In the genomic region with DNA sequence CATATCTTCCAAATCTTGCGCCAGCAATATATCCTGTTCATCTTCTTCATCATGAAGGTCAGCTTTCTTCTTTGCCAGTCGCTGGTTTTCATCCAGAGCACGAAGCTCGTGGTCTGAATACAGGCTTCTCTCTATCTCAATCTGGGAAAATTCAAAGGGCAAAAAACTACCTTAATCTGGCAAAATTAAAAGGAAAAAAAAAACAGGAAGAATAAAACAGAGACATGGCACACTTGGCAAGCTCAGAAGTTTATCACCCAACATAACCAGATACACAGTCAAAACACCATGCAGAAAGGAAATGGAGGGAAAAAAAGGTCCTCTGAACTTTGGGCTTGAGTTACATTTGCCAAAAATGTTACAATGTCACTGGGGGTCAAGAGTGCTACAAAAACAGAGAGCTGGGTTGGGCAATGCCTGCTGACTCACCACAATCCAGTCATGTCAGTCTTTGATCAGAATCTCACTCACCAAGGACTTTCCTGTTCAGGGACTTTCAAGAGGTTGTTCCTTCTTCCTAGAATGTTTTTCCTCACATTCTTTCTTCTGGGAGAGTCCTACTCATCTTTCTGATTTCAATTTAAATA, we compare ENCODE assay signal across 8 cellular contexts. TPM values are rescaled to one million over a fixed set of nuclear protein-coding genes. Genes with fewer than 3 reads are reported as not detected.
DNase-seq lines count a peak whose midpoint lies in the region; ATAC-seq, FAIRE-seq and TF ChIP-seq lines count a peak whose summit lies in the region.

No MANE protein-coding gene starts in this region.

- intact Hi-C loops in ascending aorta (cut with DNase I): loop anchor here (2.0 kb wide), 1 partner anchor 155 kb away; a partner anchor contains a TSS

- peaks cover 28% of the 10 kb centered on the region for H3K4me1 Mint-ChIP-seq in activated naive CD4-positive, alpha-beta T cell treated with anti-CD3 and anti-CD28 coated beads, Interleukin-2, amount 50 U/mL, for 24 hours
- H3K4me1 Mint-ChIP-seq in T-helper 2 cell treated with Interferon-gamma antibody and Interleukin-4, amounts not matched to agents 5 μg/mL and 100 μg/mL, for 36 hours (ENCODE audit: low read depth): peaks cover 21% of the 10 kb centered on the region

- DNase-seq in activated naive CD4-positive, alpha-beta T cell treated with Interleukin-2 at 50 U/mL for 16 hours: no peak
- peak; percentile 53 for DNase-seq in T-helper 2 cell treated with Interferon-gamma antibody and Interleukin-4, amounts not matched to agents 5 μg/mL and 100 μg/mL, for 36 hours (ENCODE audit: low spot score)
- DNase-seq in fibroblast of villous mesenchyme (ENCODE audit: low read depth) (peak; percentile 54), GM12891 (ENCODE audit: insufficient read length, low spot score) (no peak), ascending aorta (ENCODE audit: low spot score in 2 of 2) (no peak)

- peak overlapping the region; percentile 93 for H3K4me3 Mint-ChIP-seq in activated naive CD4-positive, alpha-beta T cell treated with anti-CD3 and anti-CD28 coated beads, Interleukin-2, amount 50 U/mL, for 24 hours
- peak overlapping the region; percentile 95 for H3K4me3 Mint-ChIP-seq in T-helper 2 cell treated with Interferon-gamma antibody and Interleukin-4, amounts not matched to agents 5 μg/mL and 100 μg/mL, for 36 hours

- H3K4me3 ChIP-seq in fibroblast of villous mesenchyme (ENCODE audit: low read depth, low read length) (no peak overlapping the region), stomach smooth muscle (ENCODE audit: low read length in 2 of 2) (peak overlapping the region; percentile 95 to 99), ascending aorta (peak overlapping the region in 1 of 2 donors; percentile 90)

- H3K27ac Mint-ChIP-seq in activated naive CD4-positive, alpha-beta T cell treated with anti-CD3 and anti-CD28 coated beads, Interleukin-2, amount 50 U/mL, for 24 hours: peak overlapping the region; percentile 83
- no peak overlapping the region for H3K27ac Mint-ChIP-seq in T-helper 2 cell treated with Interferon-gamma antibody and Interleukin-4, amounts not matched to agents 5 μg/mL and 100 μg/mL, for 36 hours

- H3K36me3 ChIP-seq in stomach smooth muscle (ENCODE audit: control insufficient read depth in 2 of 2, insufficient read depth in 2 of 2, low read length in 2 of 2) (peaks cover 19 to 27% of the 10 kb centered on the region in 2 donors), ascending aorta (peaks cover 23 to 40% of the 10 kb centered on the region in 2 donors)

- TF ChIP-seq CTCF in fibroblast of villous mesenchyme (IDR thresholded peaks at IDR 0.05; ENCODE audit: insufficient read depth, low read depth, low read length) (no peak), ascending aorta (IDR thresholded peaks at IDR 0.05) (no peak)

- H3K9me3 ChIP-seq in stomach smooth muscle (ENCODE audit: control insufficient read depth in 2 of 2, low read length in 2 of 2): no peaks in the 10 kb centered on the region
- no peaks in the 10 kb centered on the region for H3K9me3 ChIP-seq in ascending aorta

- H3K9ac ChIP-seq in stomach smooth muscle (ENCODE audit: low read length in 2 of 2): no peak overlapping the region

- H3K27ac ChIP-seq in stomach smooth muscle (ENCODE audit: low read length): no peak overlapping the region
- H3K27ac ChIP-seq in ascending aorta: no peak overlapping the region

- TF ChIP-seq POLR2A in GM12891 (IDR thresholded peaks at IDR 0.05; ENCODE audit: low read depth, low read length): no peak

- H3K4me1 ChIP-seq in stomach smooth muscle (ENCODE audit: control insufficient read depth, insufficient read depth, low read length) (peaks cover 25% of the 10 kb centered on the region), ascending aorta (peaks cover 6 to 18% of the 10 kb centered on the region in 2 donors)

- H3K27me3 ChIP-seq in stomach smooth muscle (ENCODE audit: control insufficient read depth in 1 of 2, insufficient read depth in 2 of 2, low read length in 2 of 2) (no peaks in the 10 kb centered on the region), ascending aorta (no peaks in the 10 kb centered on the region)

- no peak for FAIRE-seq in GM12891 (lab: Jason Lieb, UNC)

- H3K27me3 Mint-ChIP-seq in activated naive CD4-positive, alpha-beta T cell treated with anti-CD3 and anti-CD28 coated beads, Interleukin-2, amount 50 U/mL, for 24 hours: no peaks in the 10 kb centered on the region
- H3K27me3 Mint-ChIP-seq in T-helper 2 cell treated with Interferon-gamma antibody and Interleukin-4, amounts not matched to agents 5 μg/mL and 100 μg/mL, for 36 hours (ENCODE audit: low read depth): no peaks in the 10 kb centered on the region

- no peak for ATAC-seq in HG03280 (IDR thresholded peaks at IDR 0.05; ENCODE audit: unreplicated experiment)

- no peaks in the 10 kb centered on the region for H3K9me3 Mint-ChIP-seq in activated naive CD4-positive, alpha-beta T cell treated with anti-CD3 and anti-CD28 coated beads, Interleukin-2, amount 50 U/mL, for 24 hours
- no peaks in the 10 kb centered on the region for H3K9me3 Mint-ChIP-seq in T-helper 2 cell treated with Interferon-gamma antibody and Interleukin-4, amounts not matched to agents 5 μg/mL and 100 μg/mL, for 36 hours

- peaks cover 4% of the 10 kb centered on the region for H3K36me3 Mint-ChIP-seq in activated naive CD4-positive, alpha-beta T cell treated with anti-CD3 and anti-CD28 coated beads, Interleukin-2, amount 50 U/mL, for 24 hours
- peaks cover 42% of the 10 kb centered on the region for H3K36me3 Mint-ChIP-seq in T-helper 2 cell treated with Interferon-gamma antibody and Interleukin-4, amounts not matched to agents 5 μg/mL and 100 μg/mL, for 36 hours (ENCODE audit: low read depth)

TF ChIP-seq in GM12891, 5 proteins besides CTCF, POLR2A, EP300 and RAD21:
- TF ChIP-seq TAF1 (IDR thresholded peaks at IDR 0.05; ENCODE audit: low read depth, low read length) (no peak), POLR2AphosphoS5 (IDR thresholded peaks at IDR 0.05; ENCODE audit: low read depth, low read length) (no peak), PAX5 (IDR thresholded peaks at IDR 0.05; ENCODE audit: insufficient read depth, low read length, severe bottlenecking) (no peak), POU2F2 (IDR thresholded peaks at IDR 0.05; ENCODE audit: low read depth, low read length) (no peak), SPI1 (IDR thresholded peaks at IDR 0.05; ENCODE audit: low read depth, low read length) (no peak)
TF ChIP-seq in GM12891: peak in this region for 0.

RNA-seq across cellular contexts. Expression of a gene that starts 1.5 kb away (rescaled TPM):
- total RNA-seq in fibroblast of villous mesenchyme (11.6 and 18.6 TPM in 2 replicates), ascending aorta (29.7 TPM)
- polyA plus RNA-seq in GM12891 (2012; ENCODE audit: low read depth, missing spikeins): 35.6 TPM

RNA-seq across cellular contexts. Expression of a gene that starts 1.8 kb away (rescaled TPM):
- total RNA-seq in fibroblast of villous mesenchyme: 22.0 and 22.9 TPM in 2 replicates
- 63.3 TPM for polyA plus RNA-seq in GM12891 (2012; ENCODE audit: low read depth, missing spikeins)
- total RNA-seq in ascending aorta: 29.4 TPM

Comparison
In these comparisons a context has a peak if more than half of its experiments do, and no peak if none do; other contexts are left out.
1. DNase-seq: peak in T-helper 2 cell treated with Interferon-gamma antibody and Interleukin-4, amounts not matched to agents 5 μg/mL and 100 μg/mL, for 36 hours (single experiment) and fibroblast of villous mesenchyme (single experiment); none in activated naive CD4-positive, alpha-beta T cell treated with Interleukin-2 at 50 U/mL for 16 hours (single experiment), GM12891 (single experiment) and ascending aorta (0 of 2).